ENCODE assay signal across 26 cellular contexts in the genomic region with DNA sequence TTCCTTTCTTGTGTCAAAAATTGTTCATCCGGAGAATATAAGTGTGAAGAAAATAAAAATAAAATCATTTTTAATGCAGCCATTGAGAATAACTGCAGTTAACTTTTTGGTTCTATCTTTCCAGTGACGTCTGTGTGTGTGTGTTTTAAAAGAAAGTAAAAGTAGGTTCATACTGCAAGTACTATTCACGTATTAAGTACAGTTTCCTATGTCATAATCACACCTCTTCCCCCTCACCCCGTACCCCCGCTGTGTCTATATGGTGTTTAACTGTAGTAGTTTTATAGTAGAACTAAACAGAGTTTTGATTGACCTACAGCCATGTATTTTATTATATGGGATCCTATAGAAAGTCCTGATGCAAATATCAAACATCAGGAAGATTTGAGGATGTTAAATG.
"Had no signal": no experiment of that assay in that cellular context is flagged by ENCODE, and none has a peak within 500 bp of the region (broad histone marks: within the 10 kb centered on the region; RNA-seq: fewer than 3 reads in every experiment).

No MANE protein-coding gene starts in this region.

- H3K9me3 Mint-ChIP-seq: immature natural killer cell; natural killer cell treated with Interleukin-12 subunit alpha and Interleukin-12 subunit beta and Interleukin-15 and Interleukin-18, amount 100 ng/mL, for 72 hours; stimulated activated effector memory CD8-positive, alpha-beta T cell treated with anti-CD3 and anti-CD28 coated beads, Interleukin-12 subunit alpha, Interleukin-12 subunit beta, amount 100 ng/mL, for 72 hours; stimulated activated naive CD8-positive, alpha-beta T cell treated with anti-CD3 and anti-CD28 coated beads, Interleukin-15, Interleukin-2, amounts not matched to agents 100 ng/mL and 50 ng/mL, for 24 hours had no signal

- H3K27me3 ChIP-seq: left lung, pancreas, spleen, suprapubic skin, tibial nerve, uterus had no signal

- H3K27ac ChIP-seq: left lung, pancreas, skin epidermis, spleen, suprapubic skin, thoracic aorta, tibial nerve, uterus had no signal

- H3K27me3 Mint-ChIP-seq: naive B cell; natural killer cell treated with Interleukin-12 subunit alpha and Interleukin-12 subunit beta and Interleukin-15 and Interleukin-18, amount 100 ng/mL, for 72 hours; stimulated activated naive CD8-positive, alpha-beta T cell treated with anti-CD3 and anti-CD28 coated beads, Interleukin-15, Interleukin-2, amounts not matched to agents 100 ng/mL and 50 ng/mL, for 24 hours; type B pancreatic cell had no signal

- H3K36me3 ChIP-seq: pancreas, prostate gland, suprapubic skin, thoracic aorta, uterus had no signal

- H3K4me3 Mint-ChIP-seq: mesothelial cell of epicardium; naive B cell; natural killer cell treated with Interleukin-12 subunit alpha and Interleukin-12 subunit beta and Interleukin-15 and Interleukin-18, amount 100 ng/mL, for 72 hours; stimulated activated effector memory CD8-positive, alpha-beta T cell treated with anti-CD3 and anti-CD28 coated beads, Interleukin-12 subunit alpha, Interleukin-12 subunit beta, amount 100 ng/mL, for 72 hours; stimulated activated naive CD8-positive, alpha-beta T cell treated with anti-CD3 and anti-CD28 coated beads, Interleukin-15, Interleukin-2, amounts not matched to agents 100 ng/mL and 50 ng/mL, for 24 hours; type B pancreatic cell had no signal

- FAIRE-seq: kidney, pancreas had no signal

- H3K36me3 Mint-ChIP-seq: naive B cell; natural killer cell treated with Interleukin-12 subunit alpha and Interleukin-12 subunit beta and Interleukin-15 and Interleukin-18, amount 100 ng/mL, for 72 hours; type B pancreatic cell had no signal

- H3K4me1 ChIP-seq: pancreas, prostate gland, uterus had no signal

- H3K4me3 ChIP-seq: left lung, lower lobe of right lung, pancreas, prostate gland, skin epidermis, spleen, suprapubic skin, thoracic aorta, tibial nerve, uterus had no signal

- ATAC-seq: left colon; natural killer cell treated with Interleukin-12 subunit alpha and Interleukin-12 subunit beta and Interleukin-15 and Interleukin-18, amount 100 ng/mL, for 72 hours; right cardiac atrium; sciatic nerve had no signal

- H3K27ac Mint-ChIP-seq: mesothelial cell of epicardium; stimulated activated effector memory CD8-positive, alpha-beta T cell treated with anti-CD3 and anti-CD28 coated beads, Interleukin-12 subunit alpha, Interleukin-12 subunit beta, amount 100 ng/mL, for 72 hours; stimulated activated naive CD8-positive, alpha-beta T cell treated with anti-CD3 and anti-CD28 coated beads, Interleukin-15, Interleukin-2, amounts not matched to agents 100 ng/mL and 50 ng/mL, for 24 hours; type B pancreatic cell had no signal

- DNase-seq: hypothalamus; kidney; left colon; left lung; lower lobe of right lung; mesendoderm; naive B cell; pancreas; posterior cingulate gyrus; retina; right cardiac atrium; spleen; stimulated activated CD4-positive, alpha-beta T cell treated with anti-CD3 and anti-CD28 coated beads, Interleukin-4, amount 100 ng/mL, for 24 hours; uterus had no signal

- H3K9me3 ChIP-seq: left lung, lower lobe of right lung, pancreas, prostate gland, spleen, suprapubic skin, thoracic aorta, tibial nerve, uterus had no signal
